2 cellular contexts compared by ENCODE assay signal in the genomic region with DNA sequence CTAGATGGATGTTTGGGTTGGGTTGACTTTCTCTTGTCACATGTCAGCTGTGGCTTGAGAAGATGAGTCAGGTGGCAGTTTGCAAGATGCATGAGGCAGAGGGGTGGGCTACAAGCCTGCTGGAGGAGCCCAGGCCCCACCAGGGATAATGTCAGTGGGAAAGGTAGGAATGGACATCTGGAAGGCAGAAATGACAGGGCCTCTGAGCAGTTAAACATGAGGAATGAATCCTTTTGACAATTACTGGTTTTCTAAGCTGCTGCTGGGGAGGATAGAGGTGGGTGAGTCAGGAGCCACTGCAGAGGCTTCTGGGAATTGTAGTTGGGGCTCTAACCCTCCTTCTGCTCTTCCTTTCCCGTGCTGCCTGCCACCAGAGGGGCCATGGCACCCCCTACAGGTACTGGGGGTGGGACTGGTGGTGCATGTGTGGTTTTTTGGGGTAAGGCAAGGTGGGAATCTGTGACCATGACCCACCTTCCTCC.
A peak's percentile ranks its signal among the peaks of the same experiment; 100 is the strongest.
TF ChIP-seq lines count a peak whose summit lies in the region.

No MANE protein-coding gene starts in this region.

TF ChIP-seq in HEK293T, 16 proteins besides CTCF, POLR2A, EP300 and RAD21:
- TF ChIP-seq FOXA1 (IDR thresholded peaks at IDR 0.05) (no peak), NFRKB (IDR thresholded peaks at IDR 0.05) (no peak), SUZ12 (IDR thresholded peaks at IDR 0.05) (no peak), SP1 (IDR thresholded peaks at IDR 0.05) (no peak), CTBP1 (IDR thresholded peaks at IDR 0.05; ENCODE audit: borderline replicate concordance) (no peak), ELF4 (IDR thresholded peaks at IDR 0.05) (no peak), TARDBP (IDR thresholded peaks at IDR 0.05) (no peak), BHLHE40 (IDR thresholded peaks at IDR 0.05; ENCODE audit: borderline replicate concordance) (no peak), ARNT (IDR thresholded peaks at IDR 0.05) (no peak), ZNF384 (IDR thresholded peaks at IDR 0.05) (no peak), LEF1 (IDR thresholded peaks at IDR 0.05; ENCODE audit: borderline replicate concordance) (no peak), HDGF (IDR thresholded peaks at IDR 0.05; ENCODE audit: borderline replicate concordance) (no peak), L3MBTL2 (conservative IDR thresholded peaks at IDR 0.05) (no peak), FOXM1 (IDR thresholded peaks at IDR 0.05; ENCODE audit: borderline replicate concordance) (no peak), FOXK2 (IDR thresholded peaks at IDR 0.05) (no peak)
- TF ChIP-seq, protein P1, sequence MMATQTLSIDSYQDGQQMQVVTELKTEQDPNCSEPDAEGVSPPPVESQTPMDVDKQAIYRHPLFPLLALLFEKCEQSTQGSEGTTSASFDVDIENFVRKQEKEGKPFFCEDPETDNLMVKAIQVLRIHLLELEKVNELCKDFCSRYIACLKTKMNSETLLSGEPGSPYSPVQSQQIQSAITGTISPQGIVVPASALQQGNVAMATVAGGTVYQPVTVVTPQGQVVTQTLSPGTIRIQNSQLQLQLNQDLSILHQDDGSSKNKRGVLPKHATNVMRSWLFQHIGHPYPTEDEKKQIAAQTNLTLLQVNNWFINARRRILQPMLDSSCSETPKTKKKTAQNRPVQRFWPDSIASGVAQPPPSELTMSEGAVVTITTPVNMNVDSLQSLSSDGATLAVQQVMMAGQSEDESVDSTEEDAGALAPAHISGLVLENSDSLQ (IDR thresholded peaks at IDR 0.05): no peak

TF ChIP-seq in HepG2, 621 proteins besides CTCF, POLR2A, EP300 and RAD21:
- TF ChIP-seq ZNF143 (CRISPR knock-in tag; IDR thresholded peaks at IDR 0.05): peak; percentile 73
- 0 out of 2 replicates have a peak, but pooled peaks have one; percentile 26 for TF ChIP-seq ARHGAP35 (CRISPR knock-in tag; IDR thresholded peaks at IDR 0.05; ENCODE audit: borderline replicate concordance)
- no peak for TF ChIP-seq PHB2 (IDR thresholded peaks at IDR 0.05; ENCODE audit: partially characterized antibody)
- no peak for TF ChIP-seq NR2F6 (IDR thresholded peaks at IDR 0.05)
- no peak for TF ChIP-seq NR2F6 (CRISPR knock-in tag; IDR thresholded peaks at IDR 0.05)
- peak; percentile 81 for TF ChIP-seq THAP11 (CRISPR knock-in tag; IDR thresholded peaks at IDR 0.05)
- TF ChIP-seq ZNF773 (CRISPR knock-in tag; IDR thresholded peaks at IDR 0.05; ENCODE audit: borderline replicate concordance): no peak
- TF ChIP-seq U2AF1 (optimal IDR thresholded peaks at IDR 0.05; ENCODE audit: low read depth, low read length): no peak
- TF ChIP-seq, protein P2, sequence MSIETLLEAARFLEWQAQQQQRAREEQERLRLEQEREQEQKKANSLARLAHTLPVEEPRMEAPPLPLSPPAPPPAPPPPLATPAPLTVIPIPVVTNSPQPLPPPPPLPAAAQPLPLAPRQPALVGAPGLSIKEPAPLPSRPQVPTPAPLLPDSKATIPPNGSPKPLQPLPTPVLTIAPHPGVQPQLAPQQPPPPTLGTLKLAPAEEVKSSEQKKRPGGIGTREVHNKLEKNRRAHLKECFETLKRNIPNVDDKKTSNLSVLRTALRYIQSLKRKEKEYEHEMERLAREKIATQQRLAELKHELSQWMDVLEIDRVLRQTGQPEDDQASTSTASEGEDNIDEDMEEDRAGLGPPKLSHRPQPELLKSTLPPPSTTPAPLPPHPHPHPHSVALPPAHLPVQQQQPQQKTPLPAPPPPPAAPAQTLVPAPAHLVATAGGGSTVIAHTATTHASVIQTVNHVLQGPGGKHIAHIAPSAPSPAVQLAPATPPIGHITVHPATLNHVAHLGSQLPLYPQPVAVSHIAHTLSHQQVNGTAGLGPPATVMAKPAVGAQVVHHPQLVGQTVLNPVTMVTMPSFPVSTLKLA (IDR thresholded peaks at IDR 0.05): 0 out of 2 replicates have a peak, but pooled peaks have one; percentile 14
